In the genomic region with DNA sequence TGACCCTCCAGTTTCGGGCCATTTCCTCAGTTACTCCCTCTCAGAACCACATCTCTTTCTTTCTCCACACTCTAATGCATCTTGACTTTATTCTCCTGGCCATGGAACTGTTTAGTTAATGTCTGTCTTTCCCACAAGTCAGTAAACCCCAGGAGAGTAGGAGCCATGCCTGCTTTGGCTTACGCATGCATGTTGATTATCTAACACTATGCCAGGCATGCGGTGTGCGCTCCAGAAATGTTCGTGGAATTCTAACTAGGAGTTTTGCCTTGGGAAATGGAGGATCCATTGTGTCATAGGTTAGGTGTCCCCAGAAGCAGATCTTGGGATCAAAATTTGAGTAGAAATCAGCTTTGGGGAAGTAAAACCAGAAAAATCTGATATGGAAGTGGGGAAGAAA, we compare ENCODE assay signal across 26 cellular contexts.
"Had no signal": no experiment of that assay in that cellular context is flagged by ENCODE, and none has a peak within 500 bp of the region (broad histone marks: within the 10 kb centered on the region; RNA-seq: fewer than 3 reads in every experiment).

No MANE protein-coding gene starts in this region.

- H3K4me1 ChIP-seq: esophagus squamous epithelium, left lung, lower lobe of right lung, pancreas, suprapubic skin, transverse colon, vagina had no signal

- H3K27me3 ChIP-seq: esophagus squamous epithelium, left lung, neutrophil, pancreas, suprapubic skin, transverse colon, vagina had no signal

- H3K9me3 ChIP-seq: esophagus squamous epithelium, left lung, lower lobe of right lung, mucosa of descending colon, neutrophil, pancreas, suprapubic skin, transverse colon, vagina had no signal

- DNase-seq: dermis blood vessel endothelial cell; effector memory CD8-positive, alpha-beta T cell; erythroblast; esophagus squamous epithelium; foreskin melanocyte; glutamatergic neuron; kidney; left lung; lower lobe of right lung; mucosa of descending colon; naive B cell; pancreas; retina; stimulated activated CD4-positive, alpha-beta T cell treated with anti-CD3 and anti-CD28 coated beads, Interleukin-12 subunit alpha, Interleukin-12 subunit beta, amount 100 ng/mL, for 4 hours; stimulated activated CD4-positive, alpha-beta T cell treated with anti-CD3 and anti-CD28 coated beads, Interleukin-1b, Interleukin-23, amount 100 ng/mL, for 48 hours; stimulated activated CD4-positive, alpha-beta T cell treated with anti-CD3 and anti-CD28 coated beads, Interleukin-4, amount 100 ng/mL, for 1 hour; stimulated activated CD8-positive, alpha-beta memory T cell treated with anti-CD3 and anti-CD28 coated beads, Interleukin-4, amount 100 ng/mL, for 48 hours; stimulated activated naive CD4-positive, alpha-beta T cell; stimulated activated naive CD8-positive, alpha-beta T cell treated with anti-CD3 and anti-CD28 coated beads, Interleukin-15, amount 100 ng/mL, for 72 hours; transverse colon had no signal

- H3K4me2 ChIP-seq: smooth muscle cell had no signal

- H3K4me3 ChIP-seq: esophagus squamous epithelium, left lung, lower lobe of right lung, mucosa of descending colon, pancreas, smooth muscle cell, suprapubic skin, transverse colon, vagina had no signal

- ATAC-seq: effector memory CD8-positive, alpha-beta T cell; left lung; lower lobe of right lung; mucosa of descending colon; natural killer cell treated with Interleukin-12 subunit alpha and Interleukin-12 subunit beta and Interleukin-15 and Interleukin-18, amount 100 ng/mL, for 72 hours; pancreas; sciatic nerve had no signal

- H3K36me3 ChIP-seq: esophagus squamous epithelium, left lung, lower lobe of right lung, neutrophil, pancreas, suprapubic skin, transverse colon, vagina had no signal

- H3K27ac ChIP-seq: esophagus squamous epithelium, left lung, lower lobe of right lung, neutrophil, pancreas, suprapubic skin, transverse colon, vagina had no signal
